Comparison of ENCODE assay signal across 8 cellular contexts in the genomic region with DNA sequence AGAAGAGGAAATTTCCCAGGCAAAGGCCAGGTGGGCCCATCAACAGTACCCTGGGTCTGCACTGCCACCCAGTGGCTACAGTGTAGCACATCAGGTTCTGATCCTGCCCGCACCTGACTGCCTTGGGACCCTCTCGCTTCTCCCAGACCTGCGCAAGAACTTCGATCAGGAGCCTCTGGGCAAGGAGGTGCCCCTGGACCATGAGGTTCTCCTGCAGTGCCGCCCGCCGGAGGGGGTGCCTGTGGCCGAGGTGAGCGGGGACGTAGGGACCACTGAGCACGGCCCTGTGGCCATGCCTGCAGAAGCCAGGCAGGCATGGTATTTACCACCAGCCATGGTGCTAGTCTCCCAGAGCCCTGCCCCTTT. TPM values are rescaled to one million over a fixed set of nuclear protein-coding genes. Genes with fewer than 3 reads are reported as not detected.
DNase-seq lines count a peak whose midpoint lies in the region; ATAC-seq and TF ChIP-seq lines count a peak whose summit lies in the region.

No MANE protein-coding gene starts in this region.

- no peak for ATAC-seq in GM18498 (IDR thresholded peaks at IDR 0.05; ENCODE audit: unreplicated experiment)

- intact Hi-C loops in uterus (cut with DNase I; ENCODE audit: low total_unique reads): loop anchor here (5.0 kb wide), 1 partner anchor 358 kb away; no protein-coding TSS in a partner anchor

- H3K4me3 ChIP-seq in uterus: no peak overlapping the region

- no peaks in the 10 kb centered on the region for H3K27me3 ChIP-seq in uterus

- TF ChIP-seq CTCF in uterus (IDR thresholded peaks at IDR 0.05): peak; percentile 65 to 89 (median 80)

- no peak for TF ChIP-seq POLR2A in uterus (IDR thresholded peaks at IDR 0.05)

- peak; percentile 74 for DNase-seq in D341Med (ENCODE audit: low spot score)
- peak; percentile 63 for DNase-seq in HT-29 (ENCODE audit: low spot score)
- DNase-seq in UCSD-AML1 (lab: John Stamatoyannopoulos, UW; ENCODE audit: unreplicated experiment): peak; percentile 39
- peak; percentile 74 for DNase-seq in ecto neural progenitor cell (ENCODE audit: low spot score)
- peak; percentile 65 for DNase-seq in midbrain (lab: John Stamatoyannopoulos, UW)
- peak in 1 of 2 donors; percentile 58 for DNase-seq in uterus
- no peak for DNase-seq in mesenteric fat pad (ENCODE audit: low spot score)

- no peaks in the 10 kb centered on the region for H3K9me3 ChIP-seq in uterus

- H3K36me3 ChIP-seq in uterus: no peaks in the 10 kb centered on the region

- H3K27ac ChIP-seq in uterus: no peak overlapping the region

- no peaks in the 10 kb centered on the region for H3K4me1 ChIP-seq in uterus

RNA-seq across cellular contexts. Expression of a gene that starts 33.9 kb away (rescaled TPM):
- total RNA-seq in HT-29 (2014; rRNA removed; shearing (Covaris generic)): 4.1 and 4.4 TPM in 2 replicates
- total RNA-seq in uterus: 10 to 100 TPM in 1 of 4 donors, 1 to 10 TPM in 3; 1.0 to 13.8 (median 5.5) TPM
- total RNA-seq in mesenteric fat pad: 6.9 TPM
